In genomic region chr2:181891966-181892794, GRCh38 we compare ENCODE assay signal across 1 cellular context.
TF ChIP-seq lines count a peak whose summit lies in the region.

No MANE protein-coding gene starts in this region.

TF ChIP-seq in HepG2, 621 proteins besides CTCF, POLR2A, EP300 and RAD21 (continued from another document and continues in another):
- TF ChIP-seq, protein P1, sequence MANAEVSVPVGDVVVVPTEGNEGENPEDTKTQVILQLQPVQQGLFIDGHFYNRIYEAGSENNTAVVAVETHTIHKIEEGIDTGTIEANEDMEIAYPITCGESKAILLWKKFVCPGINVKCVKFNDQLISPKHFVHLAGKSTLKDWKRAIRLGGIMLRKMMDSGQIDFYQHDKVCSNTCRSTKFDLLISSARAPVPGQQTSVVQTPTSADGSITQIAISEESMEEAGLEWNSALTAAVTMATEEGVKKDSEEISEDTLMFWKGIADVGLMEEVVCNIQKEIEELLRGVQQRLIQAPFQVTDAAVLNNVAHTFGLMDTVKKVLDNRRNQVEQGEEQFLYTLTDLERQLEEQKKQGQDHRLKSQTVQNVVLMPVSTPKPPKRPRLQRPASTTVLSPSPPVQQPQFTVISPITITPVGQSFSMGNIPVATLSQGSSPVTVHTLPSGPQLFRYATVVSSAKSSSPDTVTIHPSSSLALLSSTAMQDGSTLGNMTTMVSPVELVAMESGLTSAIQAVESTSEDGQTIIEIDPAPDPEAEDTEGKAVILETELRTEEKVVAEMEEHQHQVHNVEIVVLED (CRISPR knock-in tag; IDR thresholded peaks at IDR 0.05; ENCODE audit: borderline replicate concordance), result peak; percentile 74
- no peak for TF ChIP-seq SIN3A (IDR thresholded peaks at IDR 0.05; ENCODE audit: borderline replicate concordance, low read depth, low read length)
- TF ChIP-seq, protein P2, sequence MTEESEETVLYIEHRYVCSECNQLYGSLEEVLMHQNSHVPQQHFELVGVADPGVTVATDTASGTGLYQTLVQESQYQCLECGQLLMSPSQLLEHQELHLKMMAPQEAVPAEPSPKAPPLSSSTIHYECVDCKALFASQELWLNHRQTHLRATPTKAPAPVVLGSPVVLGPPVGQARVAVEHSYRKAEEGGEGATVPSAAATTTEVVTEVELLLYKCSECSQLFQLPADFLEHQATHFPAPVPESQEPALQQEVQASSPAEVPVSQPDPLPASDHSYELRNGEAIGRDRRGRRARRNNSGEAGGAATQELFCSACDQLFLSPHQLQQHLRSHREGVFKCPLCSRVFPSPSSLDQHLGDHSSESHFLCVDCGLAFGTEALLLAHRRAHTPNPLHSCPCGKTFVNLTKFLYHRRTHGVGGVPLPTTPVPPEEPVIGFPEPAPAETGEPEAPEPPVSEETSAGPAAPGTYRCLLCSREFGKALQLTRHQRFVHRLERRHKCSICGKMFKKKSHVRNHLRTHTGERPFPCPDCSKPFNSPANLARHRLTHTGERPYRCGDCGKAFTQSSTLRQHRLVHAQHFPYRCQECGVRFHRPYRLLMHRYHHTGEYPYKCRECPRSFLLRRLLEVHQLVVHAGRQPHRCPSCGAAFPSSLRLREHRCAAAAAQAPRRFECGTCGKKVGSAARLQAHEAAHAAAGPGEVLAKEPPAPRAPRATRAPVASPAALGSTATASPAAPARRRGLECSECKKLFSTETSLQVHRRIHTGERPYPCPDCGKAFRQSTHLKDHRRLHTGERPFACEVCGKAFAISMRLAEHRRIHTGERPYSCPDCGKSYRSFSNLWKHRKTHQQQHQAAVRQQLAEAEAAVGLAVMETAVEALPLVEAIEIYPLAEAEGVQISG (CRISPR knock-in tag; IDR thresholded peaks at IDR 0.05), result peak; percentile 88
- TF ChIP-seq ZNF17 (CRISPR knock-in tag; IDR thresholded peaks at IDR 0.05), result no peak
- peak; percentile 97 for TF ChIP-seq ARHGAP35 (CRISPR knock-in tag; IDR thresholded peaks at IDR 0.05; ENCODE audit: borderline replicate concordance)
- TF ChIP-seq CCAR2 (optimal IDR thresholded peaks at IDR 0.05; ENCODE audit: low read depth, low read length), result no peak
- TF ChIP-seq ZNF629 (CRISPR knock-in tag; conservative IDR thresholded peaks at IDR 0.05), result peak; percentile 19; the same call in 1 of the 2 replicates
- no peak for TF ChIP-seq SIN3B (IDR thresholded peaks at IDR 0.05; ENCODE audit: low read length)
- TF ChIP-seq YY1 (IDR thresholded peaks at IDR 0.05; ENCODE audit: insufficient read depth, insufficient replicate concordance, low read depth, low read length), result peak; percentile 10
- peak; percentile 81; the same call in 1 of the 2 replicates for TF ChIP-seq ZNF235 (CRISPR knock-in tag; IDR thresholded peaks at IDR 0.05; ENCODE audit: borderline replicate concordance)
- TF ChIP-seq SP2 (CRISPR knock-in tag; IDR thresholded peaks at IDR 0.05), result peak; percentile 51; the same call in 1 of the 2 replicates
- TF ChIP-seq ZNF207 (IDR thresholded peaks at IDR 0.05; ENCODE audit: borderline replicate concordance), result no peak
- no peak; the same call in none of the 2 replicates for TF ChIP-seq ETV6 (CRISPR knock-in tag; conservative IDR thresholded peaks at IDR 0.05)
- TF ChIP-seq TBX2 (CRISPR knock-in tag; IDR thresholded peaks at IDR 0.05; ENCODE audit: borderline replicate concordance), result peak; percentile 93
- TF ChIP-seq ZBTB33 (CRISPR knock-in tag; IDR thresholded peaks at IDR 0.05), result no peak
- peak; percentile 61; the same call in 1 of the 2 replicates for TF ChIP-seq RXRA (CRISPR knock-in tag; IDR thresholded peaks at IDR 0.05)
- TF ChIP-seq ZNF142 (CRISPR knock-in tag; IDR thresholded peaks at IDR 0.05), result peak; percentile 71
- peak; percentile 90 for TF ChIP-seq SP140L (CRISPR knock-in tag; IDR thresholded peaks at IDR 0.05; ENCODE audit: borderline replicate concordance)
- peak; percentile 68; the same call in 1 of the 2 replicates for TF ChIP-seq PHF20 (CRISPR knock-in tag; IDR thresholded peaks at IDR 0.05)
- TF ChIP-seq, protein P3, sequence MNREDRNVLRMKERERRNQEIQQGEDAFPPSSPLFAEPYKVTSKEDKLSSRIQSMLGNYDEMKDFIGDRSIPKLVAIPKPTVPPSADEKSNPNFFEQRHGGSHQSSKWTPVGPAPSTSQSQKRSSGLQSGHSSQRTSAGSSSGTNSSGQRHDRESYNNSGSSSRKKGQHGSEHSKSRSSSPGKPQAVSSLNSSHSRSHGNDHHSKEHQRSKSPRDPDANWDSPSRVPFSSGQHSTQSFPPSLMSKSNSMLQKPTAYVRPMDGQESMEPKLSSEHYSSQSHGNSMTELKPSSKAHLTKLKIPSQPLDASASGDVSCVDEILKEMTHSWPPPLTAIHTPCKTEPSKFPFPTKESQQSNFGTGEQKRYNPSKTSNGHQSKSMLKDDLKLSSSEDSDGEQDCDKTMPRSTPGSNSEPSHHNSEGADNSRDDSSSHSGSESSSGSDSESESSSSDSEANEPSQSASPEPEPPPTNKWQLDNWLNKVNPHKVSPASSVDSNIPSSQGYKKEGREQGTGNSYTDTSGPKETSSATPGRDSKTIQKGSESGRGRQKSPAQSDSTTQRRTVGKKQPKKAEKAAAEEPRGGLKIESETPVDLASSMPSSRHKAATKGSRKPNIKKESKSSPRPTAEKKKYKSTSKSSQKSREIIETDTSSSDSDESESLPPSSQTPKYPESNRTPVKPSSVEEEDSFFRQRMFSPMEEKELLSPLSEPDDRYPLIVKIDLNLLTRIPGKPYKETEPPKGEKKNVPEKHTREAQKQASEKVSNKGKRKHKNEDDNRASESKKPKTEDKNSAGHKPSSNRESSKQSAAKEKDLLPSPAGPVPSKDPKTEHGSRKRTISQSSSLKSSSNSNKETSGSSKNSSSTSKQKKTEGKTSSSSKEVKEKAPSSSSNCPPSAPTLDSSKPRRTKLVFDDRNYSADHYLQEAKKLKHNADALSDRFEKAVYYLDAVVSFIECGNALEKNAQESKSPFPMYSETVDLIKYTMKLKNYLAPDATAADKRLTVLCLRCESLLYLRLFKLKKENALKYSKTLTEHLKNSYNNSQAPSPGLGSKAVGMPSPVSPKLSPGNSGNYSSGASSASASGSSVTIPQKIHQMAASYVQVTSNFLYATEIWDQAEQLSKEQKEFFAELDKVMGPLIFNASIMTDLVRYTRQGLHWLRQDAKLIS (CRISPR knock-in tag; IDR thresholded peaks at IDR 0.05), result 0 out of 2 replicates have a peak, but pooled peaks have one; percentile 59
- TF ChIP-seq, protein P4, sequence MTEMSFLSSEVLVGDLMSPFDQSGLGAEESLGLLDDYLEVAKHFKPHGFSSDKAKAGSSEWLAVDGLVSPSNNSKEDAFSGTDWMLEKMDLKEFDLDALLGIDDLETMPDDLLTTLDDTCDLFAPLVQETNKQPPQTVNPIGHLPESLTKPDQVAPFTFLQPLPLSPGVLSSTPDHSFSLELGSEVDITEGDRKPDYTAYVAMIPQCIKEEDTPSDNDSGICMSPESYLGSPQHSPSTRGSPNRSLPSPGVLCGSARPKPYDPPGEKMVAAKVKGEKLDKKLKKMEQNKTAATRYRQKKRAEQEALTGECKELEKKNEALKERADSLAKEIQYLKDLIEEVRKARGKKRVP (CRISPR knock-in tag; IDR thresholded peaks at IDR 0.05), result 0 out of 4 replicates have a peak, but pooled peaks of 1 of the 2 experiments have one; percentile 45
- peak; percentile 28; the same call in 1 of the 2 replicates for TF ChIP-seq MAFG (CRISPR knock-in tag; IDR thresholded peaks at IDR 0.05)
- TF ChIP-seq DPF2 (CRISPR knock-in tag; IDR thresholded peaks at IDR 0.05; ENCODE audit: borderline replicate concordance, low read depth), result no peak
- TF ChIP-seq ZNF781 (CRISPR knock-in tag; IDR thresholded peaks at IDR 0.05; ENCODE audit: borderline replicate concordance, not compliant biosample characterization), result peak; percentile 98
- TF ChIP-seq DR1 (CRISPR knock-in tag; IDR thresholded peaks at IDR 0.05), result peak; percentile 60
- TF ChIP-seq ZNF564 (CRISPR knock-in tag; IDR thresholded peaks at IDR 0.05), result peak; percentile 93; the same call in 1 of the 2 replicates
- no peak for TF ChIP-seq CREM (IDR thresholded peaks at IDR 0.05)
- peak; percentile 29; the same call in 1 of the 2 replicates for TF ChIP-seq CREM (CRISPR knock-in tag; IDR thresholded peaks at IDR 0.05)
- TF ChIP-seq ZNF672 (CRISPR knock-in tag; IDR thresholded peaks at IDR 0.05), result no peak
- TF ChIP-seq, protein P5, sequence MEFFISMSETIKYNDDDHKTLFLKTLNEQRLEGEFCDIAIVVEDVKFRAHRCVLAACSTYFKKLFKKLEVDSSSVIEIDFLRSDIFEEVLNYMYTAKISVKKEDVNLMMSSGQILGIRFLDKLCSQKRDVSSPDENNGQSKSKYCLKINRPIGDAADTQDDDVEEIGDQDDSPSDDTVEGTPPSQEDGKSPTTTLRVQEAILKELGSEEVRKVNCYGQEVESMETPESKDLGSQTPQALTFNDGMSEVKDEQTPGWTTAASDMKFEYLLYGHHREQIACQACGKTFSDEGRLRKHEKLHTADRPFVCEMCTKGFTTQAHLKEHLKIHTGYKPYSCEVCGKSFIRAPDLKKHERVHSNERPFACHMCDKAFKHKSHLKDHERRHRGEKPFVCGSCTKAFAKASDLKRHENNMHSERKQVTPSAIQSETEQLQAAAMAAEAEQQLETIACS (CRISPR knock-in tag; IDR thresholded peaks at IDR 0.05), result peak; percentile 50
- TF ChIP-seq ZNF496 (CRISPR knock-in tag; IDR thresholded peaks at IDR 0.05; ENCODE audit: insufficient replicate concordance), result no peak
- TF ChIP-seq KDM4B (CRISPR knock-in tag; IDR thresholded peaks at IDR 0.05), result 0 out of 2 replicates have a peak, but pooled peaks have one; percentile 73
